Comparison of ENCODE assay signal across 18 cellular contexts in genomic region chr6:143601501-143601900, GRCh38.
DNase-seq lines count a peak whose midpoint lies in the region; ATAC-seq and TF ChIP-seq lines count a peak whose summit lies in the region.
"Had no signal": no experiment of that assay in that cellular context is flagged by ENCODE, and none has a peak within 500 bp of the region (broad histone marks: within the 10 kb centered on the region; RNA-seq: fewer than 3 reads in every experiment).

No MANE protein-coding gene starts in this region.

- no peaks in the 10 kb centered on the region for H3K4me1 ChIP-seq in psoas muscle

- H3K36me3 ChIP-seq in psoas muscle (ENCODE audit: insufficient read depth in 1 of 2, low read depth in 1 of 2): no peaks in the 10 kb centered on the region

- peak overlapping the region in 3 of 5 experiments; percentile 7 to 57 (median 27) for H3K27ac Mint-ChIP-seq in brain
- H3K27ac Mint-ChIP-seq in glutamatergic neuron (ENCODE audit: unreplicated experiment): peak overlapping the region; percentile 80
- H3K27ac Mint-ChIP-seq: CD4-positive, alpha-beta T cell; HFFc6 had no signal

- H3K4me3 Mint-ChIP-seq in brain: no peak overlapping the region
- no peak overlapping the region for H3K4me3 Mint-ChIP-seq in glutamatergic neuron (ENCODE audit: unreplicated experiment)
- H3K4me3 Mint-ChIP-seq: CD4-positive, alpha-beta T cell; HFFc6 had no signal

- peaks cover 3% of the 10 kb centered on the region for H3K27me3 Mint-ChIP-seq in brain
- no peaks in the 10 kb centered on the region for H3K27me3 Mint-ChIP-seq in glutamatergic neuron (ENCODE audit: unreplicated experiment)
- H3K27me3 Mint-ChIP-seq: CD4-positive, alpha-beta T cell had no signal

- no peak overlapping the region for H3K27ac ChIP-seq in psoas muscle
- H3K27ac ChIP-seq: C4-2B had no signal

- H3K9me3 Mint-ChIP-seq in brain (no peaks in the 10 kb centered on the region), glutamatergic neuron (ENCODE audit: unreplicated experiment) (no peaks in the 10 kb centered on the region)
- H3K9me3 Mint-ChIP-seq: CD4-positive, alpha-beta T cell; HFFc6 had no signal

- H3K9me3 ChIP-seq in psoas muscle: no peaks in the 10 kb centered on the region

- no peak for ATAC-seq in psoas muscle
- ATAC-seq: HCT116 had no signal

- H3K36me3 Mint-ChIP-seq in brain: no peaks in the 10 kb centered on the region
- H3K36me3 Mint-ChIP-seq in glutamatergic neuron (ENCODE audit: unreplicated experiment): no peaks in the 10 kb centered on the region

- DNase-seq in AG10803 (ENCODE audit: low read depth): peak; percentile 61
- peak; percentile 65 for DNase-seq in NCI-H2171 treated with DMSO at 0.1 percent for 48 hours (lab: John Stamatoyannopoulos, UW)
- DNase-seq in glutamatergic neuron: no peak
- DNase-seq in islet precursor cell: no peak
- DNase-seq in dermis blood vessel endothelial cell: no peak
- no peak for DNase-seq in psoas muscle
- DNase-seq: 8988T; Caco-2; CD4-positive, alpha-beta T cell; DMS79 treated with DMSO at 0.1 percent for 48 hours; GF-D8; GOT3; H7; HFFc6; IMR-90 had no signal

- intact Hi-C loops in psoas muscle (cut with DNase I): no loop called here

- H3K27me3 ChIP-seq in psoas muscle (ENCODE audit: insufficient read depth in 3 of 3, low read length in 2 of 3): no peaks in the 10 kb centered on the region

- H3K4me1 Mint-ChIP-seq in brain: peaks cover 7% of the 10 kb centered on the region
- H3K4me1 Mint-ChIP-seq in glutamatergic neuron (ENCODE audit: low read depth, unreplicated experiment): peaks cover 15% of the 10 kb centered on the region

- no peak for TF ChIP-seq CTCF in AG10803 (conservative IDR thresholded peaks at IDR 0.05; ENCODE audit: low read length)
- TF ChIP-seq CTCF in brain (conservative IDR thresholded peaks at IDR 0.05): no peak
- no peak for TF ChIP-seq CTCF in glutamatergic neuron (IDR thresholded peaks at IDR 0.05; ENCODE audit: partially characterized antibody, unreplicated experiment)
- TF ChIP-seq CTCF in psoas muscle (IDR thresholded peaks at IDR 0.05): no peak

- WGBS in psoas muscle, 3 donors: 18 to 57% (median 30%) methylated on average over 2 of the region's 2 CpGs

- H3K4me3 ChIP-seq in AG10803 (ENCODE audit: low read length): no peak overlapping the region
- H3K4me3 ChIP-seq in psoas muscle: no peak overlapping the region

Comparison
In these comparisons a context has a peak if more than half of its experiments do, and no peak if none do; other contexts are left out.
1. DNase-seq: peak in AG10803 (single experiment) and NCI-H2171 treated with DMSO at 0.1 percent for 48 hours (single experiment); none in glutamatergic neuron (single experiment), islet precursor cell (single experiment), dermis blood vessel endothelial cell (single experiment) and psoas muscle (0 of 2).